1 cellular context compared by ENCODE assay signal in genomic region chr18:26618130-26618529, GRCh38.
TF ChIP-seq lines count a peak whose summit lies in the region.

No MANE protein-coding gene starts in this region.

TF ChIP-seq in GM23338, 12 proteins besides CTCF, POLR2A, EP300 and RAD21 (continued from another document):
- TF ChIP-seq ZNF331 (CRISPR knock-in tag; IDR thresholded peaks at IDR 0.05; ENCODE audit: low read depth) (no peak), POLR2AphosphoS5 (IDR thresholded peaks at IDR 0.05; ENCODE audit: low read depth) (no peak), STAT1 (IDR thresholded peaks at IDR 0.05; ENCODE audit: unreplicated experiment) (no peak), ETS1 (IDR thresholded peaks at IDR 0.05) (no peak)
